In the genomic region with DNA sequence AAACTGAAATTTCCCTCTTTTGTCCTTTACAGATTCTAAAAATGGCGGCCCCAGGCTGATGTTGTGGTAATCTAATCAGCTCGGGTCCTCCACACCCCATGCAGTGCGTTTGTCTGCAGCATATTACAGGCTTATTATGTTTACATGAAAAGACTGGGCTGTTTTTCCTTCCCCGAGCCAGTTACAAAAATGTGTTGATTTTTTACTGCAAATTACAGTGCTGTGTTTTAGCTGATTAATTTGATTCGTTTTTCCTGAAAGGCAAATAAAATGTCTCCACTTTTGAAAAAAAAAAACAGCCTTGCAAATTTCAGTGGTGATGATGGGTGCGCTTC, we compare ENCODE assay signal across 7 cellular contexts. TPM values are rescaled to one million over a fixed set of nuclear protein-coding genes. Genes with fewer than 3 reads are reported as not detected.
DNase-seq lines count a peak whose midpoint lies in the region; ATAC-seq and TF ChIP-seq lines count a peak whose summit lies in the region.

No MANE protein-coding gene starts in this region.

- ATAC-seq in HG03159 (IDR thresholded peaks at IDR 0.05; ENCODE audit: unreplicated experiment) (no peak), GM21526 (IDR thresholded peaks at IDR 0.05; ENCODE audit: low FRiP score, unreplicated experiment) (no peak)

- no peak overlapping the region for H4K8ac ChIP-seq in neuronal stem cell (ENCODE audit: low read depth, low read length)

- no peaks in the 10 kb centered on the region for H3K9me3 ChIP-seq in neuronal stem cell (replicated peaks in 1 of 2; ENCODE audit: control insufficient read depth in 2 of 2, insufficient read depth in 1 of 2, low read depth in 1 of 2, low read length in 2 of 2)

- no peak overlapping the region for H2BK15ac ChIP-seq in neuronal stem cell (ENCODE audit: low read length)

- H3K36me3 ChIP-seq in neuronal stem cell (replicated peaks in 1 of 2; ENCODE audit: control insufficient read depth in 2 of 2, insufficient read depth in 2 of 2, low read length in 2 of 2) = peaks cover 0 to 5% of the 10 kb centered on the region in 2 donors

- peak overlapping the region; percentile 97 for H3K27ac ChIP-seq in neuronal stem cell (replicated peaks; ENCODE audit: low read length)

- H2BK5ac ChIP-seq in neuronal stem cell (ENCODE audit: low read length) = no peak overlapping the region

- H3K79me1 ChIP-seq in neuronal stem cell (ENCODE audit: low read depth, low read length) = peaks cover 3% of the 10 kb centered on the region

- no peaks in the 10 kb centered on the region for H3K27me3 ChIP-seq in neuronal stem cell (ENCODE audit: control insufficient read depth in 3 of 3, insufficient read depth in 3 of 3, low read depth in 1 of 3, low read length in 3 of 3)

- peak overlapping the region; percentile 46 for H3K4me2 ChIP-seq in neuronal stem cell (ENCODE audit: insufficient read depth, low read length, poor library complexity, severe bottlenecking)

- no peak overlapping the region for H3K18ac ChIP-seq in neuronal stem cell (ENCODE audit: low read length)

- H3K9ac ChIP-seq in neuronal stem cell (ENCODE audit: low read depth, low read length, poor library complexity) = no peak overlapping the region

- peaks cover 0 to 2% of the 10 kb centered on the region in 2 donors for H3K4me1 ChIP-seq in neuronal stem cell (ENCODE audit: control insufficient read depth in 2 of 2, insufficient read depth in 1 of 2, low read depth in 1 of 2, low read length in 2 of 2)

- no peak overlapping the region for H2AFZ ChIP-seq in neuronal stem cell (ENCODE audit: low read length)

- H2BK12ac ChIP-seq in neuronal stem cell (ENCODE audit: low read length) = no peak overlapping the region

- H3K4ac ChIP-seq in neuronal stem cell (ENCODE audit: low read length) = no peak overlapping the region

- no peak overlapping the region for H3K14ac ChIP-seq in neuronal stem cell (ENCODE audit: low read length)

- H2AK5ac ChIP-seq in neuronal stem cell (ENCODE audit: low read depth, low read length) = no peak overlapping the region

- H2BK120ac ChIP-seq in neuronal stem cell (ENCODE audit: low read depth, low read length) = no peak overlapping the region

- H3K4me3 ChIP-seq in LNCaP clone FGC (ENCODE audit: low read depth, low read length) = peak overlapping the region; percentile 95
- H3K4me3 ChIP-seq in neuronal stem cell (ENCODE audit: low read length in 2 of 2) = peak overlapping the region; percentile 91 to 97

- H4K91ac ChIP-seq in neuronal stem cell (ENCODE audit: low read depth, low read length, poor library complexity) = no peak overlapping the region

- H3K23ac ChIP-seq in neuronal stem cell (ENCODE audit: low read depth, low read length, poor library complexity) = no peak overlapping the region

- no CpG with 5 or more reads among the region's 6 CpGs for WGBS in neuronal stem cell (ENCODE audit: extremely low coverage in 2 of 2, insufficient read length in 2 of 2, insufficient replicate concordance in 1 of 2), 2 donors

- TF ChIP-seq CTCF in LNCaP clone FGC (IDR thresholded peaks at IDR 0.05; ENCODE audit: control insufficient read depth, extremely low read depth, insufficient read depth) = no peak

- peak; percentile 44 for DNase-seq in EL
- DNase-seq in LNCaP clone FGC (ENCODE audit: low read depth) = no peak
- peak; percentile 45 for DNase-seq in activated CD4-positive, alpha-beta T cell treated with anti-CD3 and anti-CD28 coated beads for 48 hours
- DNase-seq in fibroblast of peridontal ligament (ENCODE audit: extremely low read depth) = peak; percentile 53
- DNase-seq in neuronal stem cell (ENCODE audit: low spot score) = no peak

RNA-seq across cellular contexts. Expression of a gene that starts 1.6 kb away (rescaled TPM):
- 55.8 TPM for polyA plus RNA-seq in neuronal stem cell (2013, experiment 1 of 2)
- 60.0 TPM for polyA plus RNA-seq in neuronal stem cell (2013, experiment 2 of 2)

Comparison
In these comparisons a context has a peak if more than half of its experiments do, and no peak if none do; other contexts are left out.
1. DNase-seq: peak in EL (single experiment), activated CD4-positive, alpha-beta T cell treated with anti-CD3 and anti-CD28 coated beads for 48 hours (single experiment) and fibroblast of peridontal ligament (single experiment); none in LNCaP clone FGC (single experiment) and neuronal stem cell (single experiment).